In genomic region chr3:149527531-149528343, GRCh38 we compare ENCODE assay signal across 11 cellular contexts. TPM values are rescaled to one million over a fixed set of nuclear protein-coding genes. Genes with fewer than 3 reads are reported as not detected.
DNase-seq lines count a peak whose midpoint lies in the region; ATAC-seq and TF ChIP-seq lines count a peak whose summit lies in the region.
"Had no signal": no experiment of that assay in that cellular context is flagged by ENCODE, and none has a peak within 500 bp of the region (broad histone marks: within the 10 kb centered on the region; RNA-seq: fewer than 3 reads in every experiment).

No MANE protein-coding gene starts in this region.

- in situ Hi-C loops in astrocyte of the spinal cord (cut with HindIII; ENCODE audit: low sequenced_read_pairs) = no loop called here

- H3K27ac ChIP-seq in HEK293 (ENCODE audit: extremely low read depth, low read depth, low read length) = no peak overlapping the region
- H3K27ac ChIP-seq in right cardiac atrium (ENCODE audit: low read length) = no peak overlapping the region

- peaks cover 0 to 21% of the 10 kb centered on the region in 2 experiments; a peak in 1 of 3 replicates for H3K36me3 ChIP-seq in HEK293 (ENCODE audit: control insufficient read depth in 2 of 2, insufficient read depth in 1 of 2, low read length in 2 of 2)

- CTCF ChIA-PET in HEK293 (lab: Yijun Ruan, JAX) = interaction anchor here (0.7 kb wide), 2 partner anchors 12 to 244 kb away, joined by 3 to 5 read pairs; no protein-coding TSS in a partner anchor
- CTCF ChIA-PET in activated CD8-positive, alpha-beta memory T cell treated with anti-CD3 and anti-CD28 coated beads, Interleukin-2, amount 10 ng/mL, durations not matched to agents 7 days and 5 days (lab: Charles Lee) = no interaction called here

- intact Hi-C loops in right cardiac atrium (cut with DNase I) = no loop called here
- intact Hi-C loops in sciatic nerve (cut with DNase I) = no loop called here

- H3K36me3 Mint-ChIP-seq in activated CD8-positive, alpha-beta memory T cell treated with anti-CD3 and anti-CD28 coated beads, Interleukin-2, amount 10 ng/mL, durations not matched to agents 7 days and 5 days = no peaks in the 10 kb centered on the region
- H3K36me3 Mint-ChIP-seq: activated naive CD8-positive, alpha-beta T cell treated with anti-CD3 and anti-CD28 coated beads, Interleukin-2, amount 10 ng/mL, durations not matched to agents 7 days and 5 days had no signal

- H3K9me3 Mint-ChIP-seq in activated CD8-positive, alpha-beta memory T cell treated with anti-CD3 and anti-CD28 coated beads, Interleukin-2, amount 10 ng/mL, durations not matched to agents 7 days and 5 days (ENCODE audit: low read depth) = no peaks in the 10 kb centered on the region
- H3K9me3 Mint-ChIP-seq: activated naive CD8-positive, alpha-beta T cell treated with anti-CD3 and anti-CD28 coated beads, Interleukin-2, amount 10 ng/mL, durations not matched to agents 7 days and 5 days had no signal

- H3K27me3 Mint-ChIP-seq in activated CD8-positive, alpha-beta memory T cell treated with anti-CD3 and anti-CD28 coated beads, Interleukin-2, amount 10 ng/mL, durations not matched to agents 7 days and 5 days = no peaks in the 10 kb centered on the region

- H3K4me3 ChIP-seq in HEK293 (ENCODE audit: low read depth, low read length) (no peak overlapping the region), astrocyte of the spinal cord (ENCODE audit: low read depth, low read length) (no peak overlapping the region), right cardiac atrium (ENCODE audit: low read length) (no peak overlapping the region)

- H3K4me3 Mint-ChIP-seq in activated CD8-positive, alpha-beta memory T cell treated with anti-CD3 and anti-CD28 coated beads, Interleukin-2, amount 10 ng/mL, durations not matched to agents 7 days and 5 days = no peak overlapping the region
- H3K4me3 Mint-ChIP-seq: activated naive CD8-positive, alpha-beta T cell treated with anti-CD3 and anti-CD28 coated beads, Interleukin-2, amount 10 ng/mL, durations not matched to agents 7 days and 5 days had no signal

- H3K9me3 ChIP-seq in HEK293 (ENCODE audit: control insufficient read depth, insufficient read depth, low read depth, low read length) = no peaks in the 10 kb centered on the region
- no peaks in the 10 kb centered on the region for H3K9me3 ChIP-seq in right cardiac atrium (ENCODE audit: control insufficient read depth, low read length)

- peaks cover 7% of the 10 kb centered on the region for H3K4me1 Mint-ChIP-seq in activated CD8-positive, alpha-beta memory T cell treated with anti-CD3 and anti-CD28 coated beads, Interleukin-2, amount 10 ng/mL, durations not matched to agents 7 days and 5 days

- TF ChIP-seq CTCF in HEK293 (tag by site-specific recombination; IDR thresholded peaks at IDR 0.05) (no peak), astrocyte of the spinal cord (IDR thresholded peaks at IDR 0.05; ENCODE audit: low read depth, low read length) (peak; percentile 23)

- peak; percentile 77 to 87 for ATAC-seq in right cardiac atrium
- peak; percentile 80 for ATAC-seq in sciatic nerve
- no peak for ATAC-seq in HG02588 (IDR thresholded peaks at IDR 0.05; ENCODE audit: unreplicated experiment)
- no peak for ATAC-seq in activated CD8-positive, alpha-beta memory T cell treated with anti-CD3 and anti-CD28 coated beads, Interleukin-2, amount 10 ng/mL, durations not matched to agents 7 days and 5 days

- no peak overlapping the region for H3K27ac Mint-ChIP-seq in activated CD8-positive, alpha-beta memory T cell treated with anti-CD3 and anti-CD28 coated beads, Interleukin-2, amount 10 ng/mL, durations not matched to agents 7 days and 5 days
- H3K27ac Mint-ChIP-seq: activated naive CD8-positive, alpha-beta T cell treated with anti-CD3 and anti-CD28 coated beads, Interleukin-2, amount 10 ng/mL, durations not matched to agents 7 days and 5 days had no signal

- POLR2A ChIA-PET in HEK293 (lab: Yijun Ruan, JAX) = interaction anchor here (1.3 kb wide), 1 partner anchor 130 kb away, joined by 6 read pairs; the partner anchor contains the start of gene WWTR1

- no peaks in the 10 kb centered on the region for H3K27me3 ChIP-seq in right cardiac atrium (ENCODE audit: control insufficient read depth, insufficient read depth)

- DNase-seq in astrocyte of the spinal cord (ENCODE audit: low read depth, low spot score) (no peak), right cardiac atrium (peak in 1 of 3 donors; percentile 62), sciatic nerve (ENCODE audit: low spot score) (no peak), DMS79 treated with DMSO at 0.1 percent for 48 hours (lab: John Stamatoyannopoulos, UW) (no peak), NCI-H2029 (lab: John Stamatoyannopoulos, UW) (no peak)
- no peak for DNase-seq in activated CD8-positive, alpha-beta memory T cell treated with anti-CD3 and anti-CD28 coated beads, Interleukin-2, amount 10 ng/mL, durations not matched to agents 7 days and 5 days
- DNase-seq: activated naive CD8-positive, alpha-beta T cell treated with anti-CD3 and anti-CD28 coated beads, Interleukin-2, amount 10 ng/mL, durations not matched to agents 7 days and 5 days; NCI-H1105 treated with DMSO at 0.1 percent for 48 hours; T-helper 2 cell had no signal

- 48% methylated on average over 5 of the region's 5 CpGs for WGBS in right cardiac atrium

- H3K4me1 ChIP-seq in HEK293 (ENCODE audit: control insufficient read depth, insufficient read depth, low read length) (no peaks in the 10 kb centered on the region), right cardiac atrium (ENCODE audit: control insufficient read depth, insufficient read depth, low read length) (peaks cover under 1% of the 10 kb centered on the region)

TF ChIP-seq in HEK293, 187 proteins besides CTCF, POLR2A, EP300 and RAD21:
- TF ChIP-seq ZNF654 (tag by site-specific recombination; IDR thresholded peaks at IDR 0.05; ENCODE audit: low read depth) (peak; percentile 15; the same call in 1 of the 2 replicates), ZFP41 (tag by site-specific recombination; IDR thresholded peaks at IDR 0.05; ENCODE audit: borderline replicate concordance) (no peak)

RNA-seq across cellular contexts. Expression of gene TM4SF4, which starts 53.2 kb away (rescaled TPM):
- total RNA-seq in right cardiac atrium (not detected), sciatic nerve (not detected)
- polyA plus RNA-seq in right cardiac atrium = not detected
- total RNA-seq in activated CD8-positive, alpha-beta memory T cell treated with anti-CD3 and anti-CD28 coated beads, Interleukin-2, amount 10 ng/mL, durations not matched to agents 7 days and 5 days = not detected
- total RNA-seq: activated naive CD8-positive, alpha-beta T cell treated with anti-CD3 and anti-CD28 coated beads, Interleukin-2, amount 10 ng/mL, durations not matched to agents 7 days and 5 days had no signal

Comparison
In these comparisons a context has a peak if more than half of its experiments do, and no peak if none do; other contexts are left out.
1. ATAC-seq: peak in right cardiac atrium (2 of 2) and sciatic nerve (single experiment); none in HG02588 (single experiment) and activated CD8-positive, alpha-beta memory T cell treated with anti-CD3 and anti-CD28 coated beads, Interleukin-2, amount 10 ng/mL, durations not matched to agents 7 days and 5 days (single experiment).